28 cellular contexts compared by ENCODE assay signal in the genomic region with DNA sequence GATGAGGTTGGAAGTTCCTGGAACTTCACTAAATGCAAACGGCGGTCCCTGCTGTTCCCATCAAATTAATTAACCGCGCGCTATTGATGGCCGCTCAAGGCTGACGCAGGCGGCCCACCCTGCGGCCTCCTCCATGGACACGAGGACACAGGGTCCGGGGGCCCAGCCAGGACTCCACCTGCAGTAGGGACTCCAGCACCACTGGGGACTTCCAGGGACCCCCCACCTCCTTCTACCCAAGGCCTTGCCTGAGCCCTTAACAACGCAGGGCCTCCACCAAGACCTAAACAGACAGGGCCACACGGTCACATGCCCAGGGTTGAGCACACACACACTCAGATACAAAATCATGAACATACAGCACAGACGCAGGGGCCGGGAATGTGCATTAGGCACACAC.
"Had no signal": no experiment of that assay in that cellular context is flagged by ENCODE, and none has a peak within 500 bp of the region (broad histone marks: within the 10 kb centered on the region; RNA-seq: fewer than 3 reads in every experiment).

No MANE protein-coding gene starts in this region.

- H3K27ac Mint-ChIP-seq: activated CD8-positive, alpha-beta memory T cell treated with anti-CD3 and anti-CD28 coated beads, Interleukin-2, amount 10 ng/mL, durations not matched to agents 7 days and 5 days; activated naive CD4-positive, alpha-beta T cell treated with anti-CD3 and anti-CD28 coated beads, Interleukin-2, amount 50 U/mL, for 72 hours; activated naive CD8-positive, alpha-beta T cell treated with anti-CD3 and anti-CD28 coated beads, Interleukin-2, amount 50 U/mL, for 24 hours; activated T-cell treated with anti-CD3 and anti-CD28 coated beads, Interleukin-2, amount 50 U/mL, for 24 hours; activated T-helper 1 cell treated with anti-CD3 and anti-CD28 coated beads, Interleukin-12 subunit alpha, Interleukin-12 subunit beta, Interleukin-2, Interleukin-4 antibody, amounts not matched to agents 30 ng/mL and 10 ng/mL and 1 ng/mL, durations not matched to agents 14 hours and 24 hours and 36 hours; T-helper 1 cell treated with Interleukin-12 subunit alpha and Interleukin-12 subunit beta and Interleukin-4 antibody, amounts not matched to agents 30 μg/mL and 1 μg/mL, for 36 hours; WTC11 had no signal

- ATAC-seq: activated CD8-positive, alpha-beta memory T cell treated with anti-CD3 and anti-CD28 coated beads, Interleukin-2, amount 10 ng/mL, durations not matched to agents 7 days and 5 days; activated naive CD4-positive, alpha-beta T cell treated with anti-CD3 and anti-CD28 coated beads, Interleukin-2, amount 50 U/mL, for 72 hours; activated naive CD8-positive, alpha-beta T cell treated with anti-CD3 and anti-CD28 coated beads, Interleukin-2, amount 50 U/mL, for 24 hours; body of pancreas; Right ventricle myocardium inferior; WTC11 had no signal

- H3K4me3 Mint-ChIP-seq: activated CD8-positive, alpha-beta memory T cell treated with anti-CD3 and anti-CD28 coated beads, Interleukin-2, amount 10 ng/mL, durations not matched to agents 7 days and 5 days; activated naive CD8-positive, alpha-beta T cell treated with anti-CD3 and anti-CD28 coated beads, Interleukin-2, amount 50 U/mL, for 24 hours; activated T-cell treated with anti-CD3 and anti-CD28 coated beads, Interleukin-2, amount 50 U/mL, for 24 hours; activated T-helper 1 cell treated with anti-CD3 and anti-CD28 coated beads, Interleukin-12 subunit alpha, Interleukin-12 subunit beta, Interleukin-2, Interleukin-4 antibody, amounts not matched to agents 30 ng/mL and 10 ng/mL and 1 ng/mL, durations not matched to agents 14 hours and 24 hours and 36 hours; T-helper 1 cell treated with Interleukin-12 subunit alpha and Interleukin-12 subunit beta and Interleukin-4 antibody, amounts not matched to agents 30 μg/mL and 1 μg/mL, for 36 hours; WTC11 had no signal

- H3K36me3 Mint-ChIP-seq: activated CD8-positive, alpha-beta memory T cell treated with anti-CD3 and anti-CD28 coated beads, Interleukin-2, amount 10 ng/mL, durations not matched to agents 7 days and 5 days; activated naive CD4-positive, alpha-beta T cell treated with anti-CD3 and anti-CD28 coated beads, Interleukin-2, amount 50 U/mL, for 72 hours had no signal

- H3K9me3 Mint-ChIP-seq: activated naive CD4-positive, alpha-beta T cell treated with anti-CD3 and anti-CD28 coated beads, Interleukin-2, amount 50 U/mL, for 72 hours; activated naive CD8-positive, alpha-beta T cell treated with anti-CD3 and anti-CD28 coated beads, Interleukin-2, amount 50 U/mL, for 24 hours; activated T-cell treated with anti-CD3 and anti-CD28 coated beads, Interleukin-2, amount 50 U/mL, for 24 hours; activated T-helper 1 cell treated with anti-CD3 and anti-CD28 coated beads, Interleukin-12 subunit alpha, Interleukin-12 subunit beta, Interleukin-2, Interleukin-4 antibody, amounts not matched to agents 30 ng/mL and 10 ng/mL and 1 ng/mL, durations not matched to agents 14 hours and 24 hours and 36 hours; T-helper 1 cell treated with Interleukin-12 subunit alpha and Interleukin-12 subunit beta and Interleukin-4 antibody, amounts not matched to agents 30 μg/mL and 1 μg/mL, for 36 hours had no signal

- H3K27me3 ChIP-seq: ascending aorta, MG63 had no signal

- H3K4me3 ChIP-seq: ascending aorta, body of pancreas, MG63 had no signal

- H3K27ac ChIP-seq: ascending aorta, body of pancreas had no signal

- DNase-seq: activated CD4-positive, alpha-beta T cell treated with anti-CD3 and anti-CD28 coated beads for 48 hours; activated CD4-positive, alpha-beta T cell treated with anti-CD3 and anti-CD28 coated beads, Interleukin-2, amount 50 U/mL, for 48 hours; activated CD4-positive, CD25-positive, alpha-beta regulatory T cell treated with anti-CD3 and anti-CD28 coated beads, Interleukin-2, amount 50 U/mL, for 72 hours; activated CD8-positive, alpha-beta memory T cell treated with anti-CD3 and anti-CD28 coated beads, Interleukin-2, amount 10 ng/mL, durations not matched to agents 7 days and 5 days; activated effector memory CD4-positive, alpha-beta T cell treated with Interleukin-2 at 50 U/mL for 16 hours; activated naive CD4-positive, alpha-beta T cell treated with Interleukin-2 at 50 U/mL for 16 hours; activated naive CD8-positive, alpha-beta T cell treated with anti-CD3 and anti-CD28 coated beads, Interleukin-2, amount 50 U/mL, for 24 hours; activated T-cell treated with anti-CD3 and anti-CD28 coated beads, Interleukin-2, amount 50 U/mL, for 24 hours; amniotic stem cell; central memory CD4-positive, alpha-beta T cell; MG63; MV-4-11; NCI-H1092 treated with DMSO at 0.1 percent for 48 hours; NCI-H1417 treated with DMSO at 0.1 percent for 48 hours; NCI-H1694; NCI-H2029; NCI-H2107; NCI-H2171 treated with DMSO at 0.1 percent for 48 hours; NCI-H226; NCI-H526 treated with DMSO at 0.1 percent for 48 hours; NCI-H82 had no signal

- H3K36me3 ChIP-seq: MG63 had no signal
